ENCODE assay signal across 20 cellular contexts in the genomic region with DNA sequence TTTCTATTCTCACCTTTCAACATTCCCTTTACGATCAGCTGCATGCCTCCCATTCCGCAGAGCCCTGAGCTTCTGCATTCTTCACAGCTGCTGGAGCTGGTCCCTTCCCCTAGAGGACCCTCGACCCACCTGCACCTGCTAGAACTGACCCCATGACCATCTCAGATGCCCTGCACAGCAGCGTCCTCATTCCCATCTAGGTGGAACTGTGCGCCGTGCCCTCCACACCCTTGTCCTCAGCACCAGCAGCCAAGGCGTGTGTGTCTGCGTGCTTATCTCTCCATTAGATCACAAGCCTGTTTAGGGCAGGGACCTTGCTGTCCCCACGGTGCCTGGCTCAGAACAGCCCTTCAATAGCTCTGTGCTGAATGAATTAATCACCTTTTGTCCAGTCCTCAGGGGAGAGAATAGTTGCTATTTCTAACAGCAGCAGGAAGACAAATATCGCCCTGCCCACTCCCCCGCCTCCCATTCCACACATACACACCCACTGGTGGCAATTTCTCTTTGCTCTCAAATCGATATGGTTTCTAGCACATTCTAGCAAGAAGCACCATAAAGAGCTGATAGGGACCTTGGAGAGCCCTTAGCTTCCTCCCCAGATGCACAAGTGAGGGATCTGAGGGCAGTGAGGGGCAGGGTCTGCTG.
DNase-seq lines count a peak whose midpoint lies in the region; ATAC-seq and TF ChIP-seq lines count a peak whose summit lies in the region.
"Had no signal": no experiment of that assay in that cellular context is flagged by ENCODE, and none has a peak within 500 bp of the region (broad histone marks: within the 10 kb centered on the region; RNA-seq: fewer than 3 reads in every experiment).

No MANE protein-coding gene starts in this region.

- H3K9me3 ChIP-seq in uterus: no peaks in the 10 kb centered on the region
- H3K9me3 ChIP-seq: esophagus squamous epithelium, gastroesophageal sphincter, right lobe of liver had no signal

- peaks cover 21% of the 10 kb centered on the region for H3K27me3 Mint-ChIP-seq in activated naive CD8-positive, alpha-beta T cell treated with anti-CD3 and anti-CD28 coated beads, Interleukin-2, amount 50 U/mL, for 24 hours

- ATAC-seq in Right ventricle myocardium inferior: peak; percentile 30
- no peak for ATAC-seq in activated naive CD8-positive, alpha-beta T cell treated with anti-CD3 and anti-CD28 coated beads, Interleukin-2, amount 50 U/mL, for 24 hours
- ATAC-seq: effector memory CD8-positive, alpha-beta T cell; right lobe of liver had no signal

- no peak overlapping the region for H3K27ac Mint-ChIP-seq in activated naive CD8-positive, alpha-beta T cell treated with anti-CD3 and anti-CD28 coated beads, Interleukin-2, amount 50 U/mL, for 24 hours
- H3K27ac Mint-ChIP-seq: activated naive CD8-positive, alpha-beta T cell treated with anti-CD3 and anti-CD28 coated beads, Interleukin-2, amount 10 ng/mL, durations not matched to agents 7 days and 5 days; effector memory CD8-positive, alpha-beta T cell; memory B cell had no signal

- DNase-seq in Right ventricle myocardium inferior (ENCODE audit: missing footprints) (no peak), cardiac septum (ENCODE audit: low spot score) (no peak), left kidney (ENCODE audit: low read depth, low spot score) (peak; percentile 52), uterus (no peak), NCI-H2029 treated with DMSO at 0.1 percent for 48 hours (lab: John Stamatoyannopoulos, UW) (no peak), OCI-M2 (lab: John Stamatoyannopoulos, UW; ENCODE audit: unreplicated experiment) (no peak)
- DNase-seq in activated naive CD8-positive, alpha-beta T cell treated with anti-CD3 and anti-CD28 coated beads, Interleukin-2, amount 50 U/mL, for 24 hours: no peak
- DNase-seq: activated naive CD8-positive, alpha-beta T cell treated with anti-CD3 and anti-CD28 coated beads, Interleukin-2, amount 10 ng/mL, durations not matched to agents 7 days and 5 days; C1 segment of cervical spinal cord; Calu3; effector memory CD8-positive, alpha-beta T cell; esophagus squamous epithelium; naive B cell; right lobe of liver; substantia nigra; T-helper 2 cell had no signal

- peaks cover 0 to 9% of the 10 kb centered on the region in 2 donors for H3K4me1 ChIP-seq in uterus
- H3K4me1 ChIP-seq: right lobe of liver had no signal

- H3K4me1 Mint-ChIP-seq in activated naive CD8-positive, alpha-beta T cell treated with anti-CD3 and anti-CD28 coated beads, Interleukin-2, amount 50 U/mL, for 24 hours: peaks cover 23% of the 10 kb centered on the region

- no peak for TF ChIP-seq CTCF in uterus (IDR thresholded peaks at IDR 0.05)

- intact Hi-C loops in Right ventricle myocardium inferior (cut with DNase I) (loop anchor here (5.0 kb wide), 2 partner anchors 46 to 59 kb away; no protein-coding TSS in a partner anchor), cardiac septum (cut with DNase I) (loop anchor here (1.0 to 5.0 kb wide), 2 partner anchors 59 to 76 kb away; no protein-coding TSS in a partner anchor), uterus (cut with DNase I; ENCODE audit: low total_unique reads) (no loop called here)

- H3K36me3 ChIP-seq in uterus: no peaks in the 10 kb centered on the region
- H3K36me3 ChIP-seq: esophagus squamous epithelium, gastroesophageal sphincter, right lobe of liver, WERI-Rb-1 had no signal

- no peaks in the 10 kb centered on the region for H3K9me3 Mint-ChIP-seq in activated naive CD8-positive, alpha-beta T cell treated with anti-CD3 and anti-CD28 coated beads, Interleukin-2, amount 50 U/mL, for 24 hours
- H3K9me3 Mint-ChIP-seq: activated naive CD8-positive, alpha-beta T cell treated with anti-CD3 and anti-CD28 coated beads, Interleukin-2, amount 10 ng/mL, durations not matched to agents 7 days and 5 days; effector memory CD8-positive, alpha-beta T cell; memory B cell; naive B cell had no signal

- no peaks in the 10 kb centered on the region for H3K27me3 ChIP-seq in uterus
- H3K27me3 ChIP-seq: right lobe of liver had no signal

- no peak overlapping the region for H3K4me3 Mint-ChIP-seq in activated naive CD8-positive, alpha-beta T cell treated with anti-CD3 and anti-CD28 coated beads, Interleukin-2, amount 50 U/mL, for 24 hours
- H3K4me3 Mint-ChIP-seq: activated naive CD8-positive, alpha-beta T cell treated with anti-CD3 and anti-CD28 coated beads, Interleukin-2, amount 10 ng/mL, durations not matched to agents 7 days and 5 days; effector memory CD8-positive, alpha-beta T cell; memory B cell had no signal

- no peak overlapping the region for H3K4me3 ChIP-seq in uterus
- H3K4me3 ChIP-seq: esophagus squamous epithelium, gastroesophageal sphincter, right lobe of liver had no signal

- no peak for TF ChIP-seq POLR2A in uterus (IDR thresholded peaks at IDR 0.05)

- H3K27ac ChIP-seq in cingulate gyrus (ENCODE audit: low read depth, low read length) (peak overlapping the region; percentile 47), uterus (peak overlapping the region; percentile 74)
- H3K27ac ChIP-seq: right lobe of liver, WERI-Rb-1 had no signal

- H3K36me3 Mint-ChIP-seq in activated naive CD8-positive, alpha-beta T cell treated with anti-CD3 and anti-CD28 coated beads, Interleukin-2, amount 50 U/mL, for 24 hours (ENCODE audit: low read depth): no peaks in the 10 kb centered on the region
- H3K36me3 Mint-ChIP-seq: activated naive CD8-positive, alpha-beta T cell treated with anti-CD3 and anti-CD28 coated beads, Interleukin-2, amount 10 ng/mL, durations not matched to agents 7 days and 5 days; memory B cell; naive B cell had no signal
